In the genomic region with DNA sequence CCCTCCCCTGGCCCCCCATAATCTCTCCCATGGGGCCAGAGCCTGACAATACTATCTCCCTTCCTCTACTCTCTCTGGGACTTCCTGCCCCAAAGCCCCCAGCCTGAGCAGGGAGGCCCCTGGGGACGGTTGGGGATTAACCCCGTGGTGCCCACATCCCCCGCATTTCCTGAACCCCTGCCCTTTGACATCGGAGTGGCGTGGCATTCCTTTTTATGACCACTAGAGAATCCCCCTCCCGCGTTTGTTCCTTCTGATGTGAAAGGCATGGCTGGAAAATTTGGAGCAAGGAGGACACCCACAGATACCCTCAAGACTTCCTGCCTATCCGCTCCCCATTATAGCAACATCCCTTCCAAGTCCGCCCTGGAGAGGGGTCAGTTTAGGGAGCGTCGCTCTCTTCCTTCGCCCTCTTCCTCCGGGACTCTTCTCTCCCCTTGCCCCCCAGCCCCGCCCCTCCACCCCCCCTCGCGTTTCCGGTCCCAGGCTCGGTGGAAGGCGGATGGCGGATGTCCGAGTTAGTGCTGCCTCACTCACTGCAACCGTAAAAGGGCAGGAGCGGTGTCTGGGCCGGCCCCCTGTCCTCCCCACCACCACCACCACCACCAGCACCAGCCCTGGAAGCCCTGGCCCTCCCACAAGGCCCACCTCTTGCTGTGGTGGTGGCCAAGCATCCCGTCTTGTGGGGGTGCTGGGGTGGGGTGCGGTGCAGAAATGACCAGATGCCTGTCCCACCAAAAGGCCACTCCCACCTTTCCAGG, we compare ENCODE assay signal across 1 cellular context.
TF ChIP-seq lines count a peak whose summit lies in the region.

No MANE protein-coding gene starts in this region.

TF ChIP-seq in HepG2, 621 proteins besides CTCF, POLR2A, EP300 and RAD21 (continued from another document and continues in another):
- TF ChIP-seq UBTF (CRISPR knock-in tag; IDR thresholded peaks at IDR 0.05), result peak; percentile 44
- TF ChIP-seq GFI1 (CRISPR knock-in tag; IDR thresholded peaks at IDR 0.05; ENCODE audit: borderline replicate concordance), result 0 out of 2 replicates have a peak, but pooled peaks have one; percentile 10
- no peak for TF ChIP-seq SMC3 (IDR thresholded peaks at IDR 0.05; ENCODE audit: low read length)
- TF ChIP-seq KMT2B (CRISPR knock-in tag; IDR thresholded peaks at IDR 0.05), result no peak
- 0 out of 2 replicates have a peak, but pooled peaks have one; percentile 19 for TF ChIP-seq FOXA3 (CRISPR knock-in tag; IDR thresholded peaks at IDR 0.05)
- no peak for TF ChIP-seq THRA (CRISPR knock-in tag; IDR thresholded peaks at IDR 0.05; ENCODE audit: borderline replicate concordance)
- TF ChIP-seq ZNF557 (CRISPR knock-in tag; IDR thresholded peaks at IDR 0.05), result no peak
- no peak for TF ChIP-seq HES4 (CRISPR knock-in tag; IDR thresholded peaks at IDR 0.05; ENCODE audit: borderline replicate concordance)
- no peak for TF ChIP-seq MTF2 (CRISPR knock-in tag; IDR thresholded peaks at IDR 0.05; ENCODE audit: borderline replicate concordance)
- no peak for TF ChIP-seq ZNF367 (CRISPR knock-in tag; IDR thresholded peaks at IDR 0.05; ENCODE audit: borderline replicate concordance)
- TF ChIP-seq HOXA3 (CRISPR knock-in tag; IDR thresholded peaks at IDR 0.05), result no peak
- TF ChIP-seq, protein P1, sequence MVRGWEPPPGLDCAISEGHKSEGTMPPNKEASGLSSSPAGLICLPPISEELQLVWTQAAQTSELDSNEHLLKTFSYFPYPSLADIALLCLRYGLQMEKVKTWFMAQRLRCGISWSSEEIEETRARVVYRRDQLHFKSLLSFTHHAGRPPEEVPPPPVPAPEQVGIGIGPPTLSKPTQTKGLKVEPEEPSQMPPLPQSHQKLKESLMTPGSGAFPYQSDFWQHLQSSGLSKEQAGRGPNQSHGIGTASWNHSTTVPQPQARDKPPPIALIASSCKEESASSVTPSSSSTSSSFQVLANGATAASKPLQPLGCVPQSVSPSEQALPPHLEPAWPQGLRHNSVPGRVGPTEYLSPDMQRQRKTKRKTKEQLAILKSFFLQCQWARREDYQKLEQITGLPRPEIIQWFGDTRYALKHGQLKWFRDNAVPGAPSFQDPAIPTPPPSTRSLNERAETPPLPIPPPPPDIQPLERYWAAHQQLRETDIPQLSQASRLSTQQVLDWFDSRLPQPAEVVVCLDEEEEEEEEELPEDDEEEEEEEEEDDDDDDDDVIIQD (CRISPR knock-in tag; IDR thresholded peaks at IDR 0.05; ENCODE audit: low read depth), result peak; percentile 52; the same call in 1 of the 2 replicates
- no peak for TF ChIP-seq ZNF619 (CRISPR knock-in tag; IDR thresholded peaks at IDR 0.05)
- peak; percentile 28; the same call in 1 of the 2 replicates for TF ChIP-seq ZMYM4 (CRISPR knock-in tag; IDR thresholded peaks at IDR 0.05)
- no peak for TF ChIP-seq THYN1 (CRISPR knock-in tag; IDR thresholded peaks at IDR 0.05; ENCODE audit: borderline replicate concordance, low read depth)
- TF ChIP-seq SKI (IDR thresholded peaks at IDR 0.05; ENCODE audit: partially characterized antibody), result no peak
- no peak for TF ChIP-seq NCOR1 (IDR thresholded peaks at IDR 0.05; ENCODE audit: borderline replicate concordance, low read length)
- no peak for TF ChIP-seq DDIT3 (CRISPR knock-in tag; IDR thresholded peaks at IDR 0.05)
- TF ChIP-seq AGO2 (optimal IDR thresholded peaks at IDR 0.05; ENCODE audit: low read depth, low read length), result peak; percentile 71
- peak; percentile 12; the same call in 1 of the 2 replicates for TF ChIP-seq SNAPC4 (CRISPR knock-in tag; IDR thresholded peaks at IDR 0.05)
- no peak for TF ChIP-seq STAT5B (CRISPR knock-in tag; IDR thresholded peaks at IDR 0.05)
- no peak for TF ChIP-seq ZNF350 (CRISPR knock-in tag; IDR thresholded peaks at IDR 0.05; ENCODE audit: borderline replicate concordance, low read depth)
- no peak for TF ChIP-seq FOXA1 (IDR thresholded peaks at IDR 0.05)
- TF ChIP-seq FOXA1 (CRISPR knock-in tag; IDR thresholded peaks at IDR 0.05), result no peak
- no peak for TF ChIP-seq RERE (CRISPR knock-in tag; IDR thresholded peaks at IDR 0.05; ENCODE audit: low read depth)
- TF ChIP-seq, protein P2, sequence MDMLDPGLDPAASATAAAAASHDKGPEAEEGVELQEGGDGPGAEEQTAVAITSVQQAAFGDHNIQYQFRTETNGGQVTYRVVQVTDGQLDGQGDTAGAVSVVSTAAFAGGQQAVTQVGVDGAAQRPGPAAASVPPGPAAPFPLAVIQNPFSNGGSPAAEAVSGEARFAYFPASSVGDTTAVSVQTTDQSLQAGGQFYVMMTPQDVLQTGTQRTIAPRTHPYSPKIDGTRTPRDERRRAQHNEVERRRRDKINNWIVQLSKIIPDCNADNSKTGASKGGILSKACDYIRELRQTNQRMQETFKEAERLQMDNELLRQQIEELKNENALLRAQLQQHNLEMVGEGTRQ (IDR thresholded peaks at IDR 0.05; ENCODE audit: low read depth, low read length), result no peak
- TF ChIP-seq, protein P2 (CRISPR knock-in tag; IDR thresholded peaks at IDR 0.05; ENCODE audit: borderline replicate concordance), result no peak
- TF ChIP-seq ZNF101 (CRISPR knock-in tag; IDR thresholded peaks at IDR 0.05; ENCODE audit: borderline replicate concordance, low read depth), result no peak
- no peak for TF ChIP-seq ZBTB7B (CRISPR knock-in tag; IDR thresholded peaks at IDR 0.05)
- TF ChIP-seq ZNF543 (CRISPR knock-in tag; IDR thresholded peaks at IDR 0.05), result no peak
- 0 out of 2 replicates have a peak, but pooled peaks have one; percentile 10 for TF ChIP-seq ZNF331 (CRISPR knock-in tag; IDR thresholded peaks at IDR 0.05)
- TF ChIP-seq ZNF510 (CRISPR knock-in tag; IDR thresholded peaks at IDR 0.05; ENCODE audit: low read depth), result 0 out of 2 replicates have a peak, but pooled peaks have one; percentile 38
- TF ChIP-seq, protein P3, sequence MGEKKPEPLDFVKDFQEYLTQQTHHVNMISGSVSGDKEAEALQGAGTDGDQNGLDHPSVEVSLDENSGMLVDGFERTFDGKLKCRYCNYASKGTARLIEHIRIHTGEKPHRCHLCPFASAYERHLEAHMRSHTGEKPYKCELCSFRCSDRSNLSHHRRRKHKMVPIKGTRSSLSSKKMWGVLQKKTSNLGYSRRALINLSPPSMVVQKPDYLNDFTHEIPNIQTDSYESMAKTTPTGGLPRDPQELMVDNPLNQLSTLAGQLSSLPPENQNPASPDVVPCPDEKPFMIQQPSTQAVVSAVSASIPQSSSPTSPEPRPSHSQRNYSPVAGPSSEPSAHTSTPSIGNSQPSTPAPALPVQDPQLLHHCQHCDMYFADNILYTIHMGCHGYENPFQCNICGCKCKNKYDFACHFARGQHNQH (CRISPR knock-in tag; IDR thresholded peaks at IDR 0.05), result no peak
- TF ChIP-seq MEIS1 (CRISPR knock-in tag; IDR thresholded peaks at IDR 0.05; ENCODE audit: borderline replicate concordance), result 0 out of 2 replicates have a peak, but pooled peaks have one; percentile 69
- no peak for TF ChIP-seq NPAS2 (CRISPR knock-in tag; IDR thresholded peaks at IDR 0.05; ENCODE audit: borderline replicate concordance)
